In the genomic region with DNA sequence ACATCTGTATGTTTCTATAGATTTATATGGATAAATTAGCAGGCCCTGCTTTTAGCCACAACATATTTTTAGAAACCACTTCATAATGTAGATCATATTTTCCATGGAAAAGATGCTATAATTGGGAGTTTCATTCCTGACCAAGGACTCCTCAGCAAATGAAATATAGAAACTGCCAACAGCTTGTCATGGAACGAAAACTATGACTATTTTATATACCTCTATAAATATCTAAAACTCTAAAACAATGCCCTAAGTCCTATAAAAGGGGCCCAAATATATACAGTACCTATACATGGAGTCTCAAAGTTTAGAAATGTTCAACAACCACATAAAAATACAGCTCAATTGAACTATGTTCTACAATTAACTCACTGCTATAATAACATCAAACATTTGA, we compare ENCODE assay signal across 20 cellular contexts.
"Had no signal": no experiment of that assay in that cellular context is flagged by ENCODE, and none has a peak within 500 bp of the region (broad histone marks: within the 10 kb centered on the region; RNA-seq: fewer than 3 reads in every experiment).

No MANE protein-coding gene starts in this region.

- H3K27ac ChIP-seq: body of pancreas had no signal

- H3K9me3 ChIP-seq: body of pancreas had no signal

- H3K36me3 Mint-ChIP-seq: activated naive CD8-positive, alpha-beta T cell treated with anti-CD3 and anti-CD28 coated beads, Interleukin-2, amount 10 ng/mL, durations not matched to agents 7 days and 5 days; WTC11 had no signal

- ATAC-seq: body of pancreas, T-helper 17 cell, WTC11 had no signal

- H3K4me3 Mint-ChIP-seq: activated naive CD4-positive, alpha-beta T cell treated with anti-CD3 and anti-CD28 coated beads for 36 hours; activated naive CD8-positive, alpha-beta T cell treated with anti-CD3 and anti-CD28 coated beads, Interleukin-2, amount 10 ng/mL, durations not matched to agents 7 days and 5 days; T-helper 17 cell; WTC11 had no signal

- H3K4me1 ChIP-seq: body of pancreas had no signal

- H3K4me1 Mint-ChIP-seq: T-helper 17 cell, WTC11 had no signal

- H3K9me3 Mint-ChIP-seq: WTC11 had no signal

- H3K27ac Mint-ChIP-seq: activated naive CD4-positive, alpha-beta T cell treated with anti-CD3 and anti-CD28 coated beads for 36 hours; activated naive CD8-positive, alpha-beta T cell treated with anti-CD3 and anti-CD28 coated beads, Interleukin-2, amount 10 ng/mL, durations not matched to agents 7 days and 5 days; T-helper 17 cell; WTC11 had no signal

- H3K27me3 ChIP-seq: body of pancreas had no signal

- H3K4me3 ChIP-seq: body of pancreas had no signal

- DNase-seq: activated CD4-positive, CD25-positive, alpha-beta regulatory T cell treated with anti-CD3 and anti-CD28 coated beads, Interleukin-2, amount 50 U/mL, for 72 hours; activated gamma-delta T cell; activated naive CD4-positive, alpha-beta T cell treated with anti-CD3 and anti-CD28 coated beads for 36 hours; activated naive CD8-positive, alpha-beta T cell treated with anti-CD3 and anti-CD28 coated beads, Interleukin-2, amount 10 ng/mL, durations not matched to agents 7 days and 5 days; activated T-cell treated with anti-CD3 and anti-CD28 coated beads for 4 hours; aorta; body of pancreas; central memory CD4-positive, alpha-beta T cell; IMR-90; Kasumi-1; KBM-7; NCI-H1105 treated with DMSO at 0.1 percent for 48 hours; NCI-H1436 treated with DMSO at 0.1 percent for 48 hours; NCI-H187; NCI-H2081; NCI-H510A treated with DMSO at 0.1 percent for 48 hours; SHP77 treated with DMSO at 0.1 percent for 48 hours; T-helper 17 cell; T-helper 9 cell had no signal

- H3K27me3 Mint-ChIP-seq: T-helper 17 cell had no signal
